ENCODE assay signal across 23 cellular contexts in the genomic region with DNA sequence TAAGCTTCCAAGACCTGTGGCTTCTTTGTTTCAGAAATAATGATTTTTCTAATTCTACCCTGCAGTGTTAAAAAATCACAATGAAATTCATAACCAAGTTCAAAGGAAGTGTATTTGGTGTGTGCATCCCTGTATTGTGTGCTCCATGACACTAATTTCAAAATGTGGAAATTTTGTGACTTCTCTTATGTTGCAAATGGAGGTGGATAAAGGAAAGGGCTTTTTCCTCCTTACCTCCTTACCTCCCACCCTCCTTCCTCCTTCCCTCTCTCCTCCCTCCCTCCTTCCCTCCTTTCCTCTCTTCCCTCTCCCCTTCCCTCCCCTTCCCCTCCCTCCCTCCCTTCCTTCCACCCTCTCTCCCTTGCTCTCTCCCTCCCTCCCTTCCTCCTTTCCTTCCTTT. TPM values are rescaled to one million over a fixed set of nuclear protein-coding genes. Genes with fewer than 3 reads are reported as not detected.
"Had no signal": no experiment of that assay in that cellular context is flagged by ENCODE, and none has a peak within 500 bp of the region (broad histone marks: within the 10 kb centered on the region; RNA-seq: fewer than 3 reads in every experiment).

No MANE protein-coding gene starts in this region.

- H3K27ac ChIP-seq: left lung, lower lobe of right lung, neural progenitor cell, pancreas, prostate gland, stomach, testis, thyroid gland, transverse colon, upper lobe of left lung, vagina had no signal

- H3K36me3 Mint-ChIP-seq: immature natural killer cell; mesothelial cell of epicardium; naive B cell; natural killer cell; stimulated activated naive B cell treated with anti-CD40 and anti-IgM and Interleukin-4, amounts not matched to agents 10 μg/mL and 1 μg/mL and 100 μg/mL, for 72 hours had no signal

- H3K9me3 ChIP-seq: left lung, lower lobe of right lung, pancreas, prostate gland, testis, thyroid gland, transverse colon, upper lobe of left lung, vagina had no signal

- H3K9me3 Mint-ChIP-seq: immature natural killer cell, natural killer cell, neural progenitor cell had no signal

- H3K36me3 ChIP-seq: left lung, lower lobe of right lung, neural progenitor cell, pancreas, prostate gland, stomach, thyroid gland, transverse colon, upper lobe of left lung, vagina had no signal

- H3K4me1 ChIP-seq: left lung, lower lobe of right lung, pancreas, prostate gland, testis, thyroid gland, transverse colon, upper lobe of left lung, vagina had no signal

- H3K27me3 ChIP-seq: neural progenitor cell, pancreas, testis, thyroid gland, upper lobe of left lung, vagina had no signal

- H2AFZ ChIP-seq: neural progenitor cell had no signal

- H3K4me1 Mint-ChIP-seq: mesothelial cell of epicardium; naive B cell; natural killer cell; stimulated activated naive B cell treated with anti-CD40 and anti-IgM and Interleukin-4, amounts not matched to agents 10 μg/mL and 1 μg/mL and 100 μg/mL, for 72 hours had no signal

- H3K4me2 ChIP-seq: neural progenitor cell, smooth muscle cell had no signal

- H3K4me3 Mint-ChIP-seq: immature natural killer cell; mesothelial cell of epicardium; naive B cell; natural killer cell; nephron progenitor cell; neural progenitor cell; stimulated activated naive B cell treated with anti-CD40 and anti-IgM and Interleukin-4, amounts not matched to agents 10 μg/mL and 1 μg/mL and 100 μg/mL, for 72 hours had no signal

- ATAC-seq: left colon; lower lobe of right lung; right cardiac atrium; stimulated activated naive B cell treated with anti-CD40 and anti-IgM and Interleukin-4, amounts not matched to agents 10 μg/mL and 1 μg/mL and 100 μg/mL, for 72 hours; stimulated activated naive CD8-positive, alpha-beta T cell treated with anti-CD3 and anti-CD28 coated beads, Interleukin-15, Interleukin-2, amounts not matched to agents 100 U/mL and 50 U/mL, for 24 hours had no signal

- H3K27ac Mint-ChIP-seq: immature natural killer cell; mesothelial cell of epicardium; naive B cell; natural killer cell; nephron progenitor cell; stimulated activated naive B cell treated with anti-CD40 and anti-IgM and Interleukin-4, amounts not matched to agents 10 μg/mL and 1 μg/mL and 100 μg/mL, for 72 hours had no signal

- H3K4me3 ChIP-seq: left lung, lower lobe of right lung, neural progenitor cell, pancreas, prostate gland, smooth muscle cell, stomach, testis, thyroid gland, transverse colon, upper lobe of left lung, vagina had no signal

- H3K9ac ChIP-seq: neural progenitor cell had no signal

- H3K27me3 Mint-ChIP-seq: stimulated activated naive B cell treated with anti-CD40 and anti-IgM and Interleukin-4, amounts not matched to agents 10 μg/mL and 1 μg/mL and 100 μg/mL, for 72 hours had no signal

- DNase-seq: kidney; left colon; left lung; lower lobe of right lung; mammary epithelial cell; naive B cell; right cardiac atrium; stimulated activated naive B cell treated with anti-CD40 and anti-IgM and Interleukin-4, amounts not matched to agents 10 μg/mL and 1 μg/mL and 100 μg/mL, for 72 hours; stomach; transverse colon had no signal

RNA-seq across cellular contexts. Expression of a gene that starts 10.5 kb away (rescaled TPM):
- total RNA-seq: transverse colon had no signal
- polyA plus RNA-seq: immature natural killer cell had no signal
